Comparison of ENCODE assay signal across 13 cellular contexts in genomic region chr16:23877107-23878070, GRCh38. TPM values are rescaled to one million over a fixed set of nuclear protein-coding genes. Genes with fewer than 3 reads are reported as not detected.
DNase-seq lines count a peak whose midpoint lies in the region; ATAC-seq, FAIRE-seq and TF ChIP-seq lines count a peak whose summit lies in the region.
"Had no signal": no experiment of that assay in that cellular context is flagged by ENCODE, and none has a peak within 500 bp of the region (broad histone marks: within the 10 kb centered on the region; RNA-seq: fewer than 3 reads in every experiment).

No MANE protein-coding gene starts in this region.

- H3K4me1 Mint-ChIP-seq in activated B cell treated with CpG ODN at 0.5 μM for 24 hours: peaks cover 89% of the 10 kb centered on the region

- H3K27me3 ChIP-seq in neutrophil: no peaks in the 10 kb centered on the region

- peak overlapping the region; percentile 28 for H3K4me3 Mint-ChIP-seq in activated B cell treated with CpG ODN at 0.5 μM for 24 hours

- intact Hi-C loops in activated B cell treated with CpG ODN at 0.5 μM for 24 hours (cut with micrococcal nuclease): loop anchor here (1.0 kb wide), 3 partner anchors 74 to 159 kb away; no protein-coding TSS in a partner anchor

- no peak overlapping the region for H3K4me3 ChIP-seq in neutrophil (ENCODE audit: low read depth in 1 of 2, low read length in 1 of 2)

- peak; percentile 62 for FAIRE-seq in GM18507 (lab: Jason Lieb, UNC)

- no peaks in the 10 kb centered on the region for H3K27me3 Mint-ChIP-seq in activated B cell treated with CpG ODN at 0.5 μM for 24 hours

- H3K36me3 ChIP-seq in neutrophil: peaks cover 7% of the 10 kb centered on the region

- DNase-seq in NCI-H82 (lab: John Stamatoyannopoulos, UW): peak; percentile 17
- DNase-seq in NCI-H82 treated with DMSO at 0.1 percent for 48 hours (lab: John Stamatoyannopoulos, UW; ENCODE audit: unreplicated experiment): no peak
- DNase-seq in GM18507 (ENCODE audit: extremely low spot score, insufficient read length, low read depth): no peak
- no peak for DNase-seq in activated B cell treated with CpG ODN at 0.5 μM for 24 hours
- DNase-seq in NCI-H345 treated with DMSO at 0.1 percent for 48 hours (lab: John Stamatoyannopoulos, UW; ENCODE audit: unreplicated experiment): no peak
- no peak for DNase-seq in mucosa of gallbladder (ENCODE audit: low spot score)
- DNase-seq: NCI-H1417 treated with DMSO at 0.1 percent for 48 hours had no signal

- peak overlapping the region; percentile 88 for H3K27ac Mint-ChIP-seq in activated B cell treated with CpG ODN at 0.5 μM for 24 hours

- H3K9me3 Mint-ChIP-seq in activated B cell treated with CpG ODN at 0.5 μM for 24 hours: no peaks in the 10 kb centered on the region

- H3K9me3 ChIP-seq in neutrophil: no peaks in the 10 kb centered on the region

- H3K4me1 ChIP-seq in neutrophil (ENCODE audit: control insufficient read depth in 1 of 2, insufficient read depth in 1 of 2, low read depth in 1 of 2, low read length in 1 of 2): peaks cover 47 to 48% of the 10 kb centered on the region in 2 experiments

- POLR2A ChIA-PET in activated B cell treated with CpG ODN at 0.5 μM for 24 hours (lab: Charles Lee): interaction anchor here (0.7 to 2.1 kb wide), 17 partner anchors 9 to 143 kb away, joined by 3 to 12 read pairs (median 4); partner anchors contain the start of gene PRKCB

- H3K36me3 Mint-ChIP-seq in activated B cell treated with CpG ODN at 0.5 μM for 24 hours (ENCODE audit: low read depth): peaks cover 18% of the 10 kb centered on the region

- peak overlapping the region; percentile 22 for H3K27ac ChIP-seq in neutrophil
- H3K27ac ChIP-seq: HL-60 had no signal

- peak; percentile 18 for ATAC-seq in activated B cell treated with CpG ODN at 0.5 μM for 24 hours (ENCODE audit: low read depth)
- no peak for ATAC-seq in HG02610 (IDR thresholded peaks at IDR 0.05; ENCODE audit: unreplicated experiment)

- CTCF ChIA-PET in activated B cell treated with CpG ODN at 0.5 μM for 24 hours (lab: Charles Lee): interaction anchor here (0.5 to 11.0 kb wide), 33 partner anchors 9 to 194 kb away, joined by 3 to 193 read pairs (median 4); no protein-coding TSS in a partner anchor

- no peak for TF ChIP-seq CTCF in activated B cell treated with CpG ODN at 0.5 μM for 24 hours (IDR thresholded peaks at IDR 0.05)
- TF ChIP-seq CTCF in neutrophil (IDR thresholded peaks at IDR 0.05): no peak

RNA-seq across cellular contexts. Expression of gene PRKCB, which starts 41.6 kb away (rescaled TPM):
- total RNA-seq in activated B cell treated with CpG ODN at 0.5 μM for 24 hours: 122 and 146 TPM in 2 replicates
- 9.6 TPM for total RNA-seq in mucosa of gallbladder
- total RNA-seq: A172, epithelial cell of proximal tubule, RPMI7951 had no signal

Comparison
In these comparisons a context has a peak if more than half of its experiments do, and no peak if none do; other contexts are left out.
1. RNA of gene PRKCB, which starts 41.6 kb away (total RNA-seq): 122 to 146 TPM in activated B cell treated with CpG ODN at 0.5 μM for 24 hours; 9.6 TPM in mucosa of gallbladder (single experiment); every median in the first group is over 10 times any median in the second.